In genomic region chr10:55232553-55232952, GRCh38 we compare ENCODE assay signal across 27 cellular contexts.
DNase-seq lines count a peak whose midpoint lies in the region; ATAC-seq, FAIRE-seq and TF ChIP-seq lines count a peak whose summit lies in the region.
"Had no signal": no experiment of that assay in that cellular context is flagged by ENCODE, and none has a peak within 500 bp of the region (broad histone marks: within the 10 kb centered on the region; RNA-seq: fewer than 3 reads in every experiment).

No MANE protein-coding gene starts in this region.

- no peak overlapping the region for H3K18ac ChIP-seq in H1 (ENCODE audit: extremely low read depth, low read length)

- no peak overlapping the region for H3K4me3 ChIP-seq in mammary epithelial cell (replicated peaks in 1 of 3; ENCODE audit: insufficient read depth in 1 of 3, low read depth in 2 of 3, low read length in 3 of 3)
- peak overlapping the region in 1 of 3 donors; percentile 18 for H3K4me3 ChIP-seq in breast epithelium
- peak overlapping the region; percentile 72 for H3K4me3 ChIP-seq in MM.1S (ENCODE audit: low read length)
- H3K4me3 ChIP-seq in H1 (ENCODE audit: extremely low read depth in 1 of 4, insufficient read depth in 2 of 4, low read depth in 3 of 4, low read length in 4 of 4), result no peak overlapping the region
- H3K4me3 ChIP-seq in spleen, result peak overlapping the region in 5 of 8 donors; percentile 14 to 51 (median 17)
- H3K4me3 ChIP-seq: smooth muscle cell had no signal

- TF ChIP-seq EP300 in H1 (IDR thresholded peaks at IDR 0.05; ENCODE audit: borderline replicate concordance in 1 of 2, low read depth in 2 of 2, low read length in 2 of 2), result no peak

- no peak overlapping the region for H3K9ac ChIP-seq in mammary epithelial cell (ENCODE audit: insufficient read depth, low read length)
- H3K9ac ChIP-seq in MM.1S (ENCODE audit: low read length), result no peak overlapping the region; the same call in 1 of the 2 replicates
- no peak overlapping the region for H3K9ac ChIP-seq in H1 (replicated peaks in 1 of 4; ENCODE audit: extremely low read depth in 1 of 4, low read depth in 3 of 4, low read length in 3 of 4)

- intact Hi-C loops in mammary epithelial cell (cut with micrococcal nuclease) (no loop called here), breast epithelium (cut with DNase I; ENCODE audit: low total_unique reads) (no loop called here), spleen (cut with DNase I; ENCODE audit: low total_unique reads) (no loop called here)

- dilution Hi-C loops in mammary epithelial cell (cut with HindIII; ENCODE audit: low sequenced_read_pairs), result no loop called here

- POLR2A ChIA-PET in H1 (lab: Charles Lee; ENCODE audit: partially characterized antibody), result no interaction called here

- no peak overlapping the region for H3K4ac ChIP-seq in H1 (replicated peaks; ENCODE audit: insufficient read length, low read depth, low read length)

- H3K9me3 ChIP-seq in mammary epithelial cell (replicated peaks; ENCODE audit: insufficient read depth, low read length), result no peaks in the 10 kb centered on the region
- no peaks in the 10 kb centered on the region for H3K9me3 ChIP-seq in breast epithelium
- no peaks in the 10 kb centered on the region for H3K9me3 ChIP-seq in MM.1S (replicated peaks; ENCODE audit: insufficient read depth, low read length)
- H3K9me3 ChIP-seq in H1 (ENCODE audit: insufficient read depth in 2 of 2, low read depth in 1 of 2, low read length in 1 of 2), result no peaks in the 10 kb centered on the region
- H3K9me3 ChIP-seq in spleen, result no peaks in the 10 kb centered on the region
- H3K9me3 ChIP-seq: pancreas, transverse colon had no signal

- H2BK12ac ChIP-seq in H1 (ENCODE audit: low read depth, low read length), result no peak overlapping the region

- WGBS in mammary epithelial cell (ENCODE audit: low coverage, missing lambda C conversion rate), result 42% methylated on average over 1 of the region's 1 CpG
- 83% methylated on average over 1 of the region's 1 CpG; no CpG with 5 or more reads in 1 of the 2 experiments for WGBS in H1 (ENCODE audit: extremely low coverage in 1 of 2, insufficient coverage in 1 of 2, insufficient read length in 1 of 2, insufficient replicate concordance in 2 of 2, low coverage in 1 of 2, low lambda C conversion rate in 2 of 2, missing lambda C conversion rate in 1 of 2), 2 experiments
- 53 to 78% (median 60%) methylated on average over 1 of the region's 1 CpG for WGBS in spleen, 5 donors

- no peak overlapping the region for H4K91ac ChIP-seq in H1 (replicated peaks; ENCODE audit: insufficient read length, low read length)

- H2BK15ac ChIP-seq in H1 (ENCODE audit: low read length), result no peak overlapping the region

- DNase-seq in mammary epithelial cell (no peak), breast epithelium (ENCODE audit: low spot score in 2 of 2) (no peak), MM.1S (no peak), H1 (ENCODE audit: low read depth in 1 of 2, low spot score in 2 of 2) (no peak), spleen (no peak), mesenteric fat pad (ENCODE audit: low spot score) (no peak)
- DNase-seq: activated CD4-positive, alpha-beta memory T cell treated with anti-CD3 and anti-CD28 coated beads for 36 hours; activated CD4-positive, CD25-positive, alpha-beta regulatory T cell; activated CD8-positive, alpha-beta memory T cell treated with anti-CD3 and anti-CD28 coated beads, Interleukin-2, amount 50 U/mL, for 4 hours; activated naive CD4-positive, alpha-beta T cell treated with anti-CD3 and anti-CD28 coated beads for 36 hours; brain microvascular endothelial cell; CD4-positive, CD25-positive, alpha-beta regulatory T cell; islet precursor cell; NCI-H1417 treated with DMSO at 0.1 percent for 48 hours; NCI-H2081 treated with DMSO at 0.1 percent for 48 hours; NCI-H446 treated with DMSO at 0.1 percent for 48 hours; nephron progenitor cell; pancreas; SHP77; stimulated activated CD4-positive, alpha-beta T cell treated with anti-CD3 and anti-CD28 coated beads, Interleukin-2, amount 100 ng/mL, for 24 hours; T1000; transverse colon had no signal

- H2BK5ac ChIP-seq in H1 (ENCODE audit: low read depth, low read length), result no peak overlapping the region

- H3K36me3 ChIP-seq in mammary epithelial cell (ENCODE audit: insufficient read depth, low read length), result no peaks in the 10 kb centered on the region
- no peaks in the 10 kb centered on the region for H3K36me3 ChIP-seq in breast epithelium
- no peaks in the 10 kb centered on the region for H3K36me3 ChIP-seq in MM.1S (replicated peaks; ENCODE audit: insufficient read depth, low read length)
- H3K36me3 ChIP-seq in H1 (ENCODE audit: control insufficient read depth in 2 of 4, insufficient read depth in 4 of 4, low read length in 3 of 4), result no peaks in the 10 kb centered on the region
- no peaks in the 10 kb centered on the region for H3K36me3 ChIP-seq in spleen
- H3K36me3 ChIP-seq: brain microvascular endothelial cell, pancreas, transverse colon had no signal

- H4K20me1 ChIP-seq in mammary epithelial cell (ENCODE audit: insufficient read depth, low read length), result no peaks in the 10 kb centered on the region
- H4K20me1 ChIP-seq in MM.1S (ENCODE audit: insufficient read depth, low read length), result no peaks in the 10 kb centered on the region
- no peaks in the 10 kb centered on the region for H4K20me1 ChIP-seq in H1 (replicated peaks in 1 of 2; ENCODE audit: control insufficient read depth in 1 of 2, insufficient read depth in 2 of 2, low read length in 2 of 2)

- H3K4me1 ChIP-seq in mammary epithelial cell (ENCODE audit: insufficient read depth, low read length) (no peaks in the 10 kb centered on the region), breast epithelium (no peaks in the 10 kb centered on the region), MM.1S (ENCODE audit: low read length) (peaks cover 4% of the 10 kb centered on the region), H1 (replicated peaks in 1 of 4; ENCODE audit: control insufficient read depth in 3 of 4, insufficient read depth in 4 of 4, low read length in 3 of 4) (no peaks in the 10 kb centered on the region), spleen (peaks cover 0 to 5% (median 0%) of the 10 kb centered on the region in 6 donors)
- H3K4me1 ChIP-seq: pancreas, transverse colon had no signal

- H2BK120ac ChIP-seq in H1 (replicated peaks; ENCODE audit: low read depth, low read length), result no peak overlapping the region

- H3K23me2 ChIP-seq in H1 (ENCODE audit: low read depth, low read length), result no peaks in the 10 kb centered on the region

- H3K27ac ChIP-seq in mammary epithelial cell (ENCODE audit: insufficient read depth, low read depth, low read length) (no peak overlapping the region), breast epithelium (no peak overlapping the region), MM.1S (ENCODE audit: low read length) (no peak overlapping the region), H1 (ENCODE audit: low read depth, low read length) (no peak overlapping the region), spleen (peak overlapping the region in 2 of 8 donors; percentile 6 to 21)
- H3K27ac ChIP-seq: brain microvascular endothelial cell, epithelial cell of prostate, pancreas, transverse colon had no signal

- H3K14ac ChIP-seq in H1 (ENCODE audit: insufficient read length), result no peak overlapping the region

- no peak for ATAC-seq in HG03520 (IDR thresholded peaks at IDR 0.05; ENCODE audit: unreplicated experiment)
- ATAC-seq in GM19324 (IDR thresholded peaks at IDR 0.05; ENCODE audit: low FRiP score, unreplicated experiment), result no peak
- ATAC-seq: Panc1, pancreas had no signal

- FAIRE-seq in H1 (lab: Jason Lieb, UNC), result no peak

- no peak overlapping the region for H3K56ac ChIP-seq in H1 (replicated peaks; ENCODE audit: insufficient read length, low read depth, low read length)

- no peaks in the 10 kb centered on the region for H3K79me2 ChIP-seq in mammary epithelial cell (ENCODE audit: insufficient read depth, low read length)
- no peaks in the 10 kb centered on the region for H3K79me2 ChIP-seq in MM.1S (ENCODE audit: low read length)
- H3K79me2 ChIP-seq in H1 (ENCODE audit: control insufficient read depth in 1 of 2, insufficient read depth in 2 of 2, low read length in 2 of 2), result no peaks in the 10 kb centered on the region

- H3F3A ChIP-seq in MM.1S (ENCODE audit: insufficient read depth, low read length), result no peaks in the 10 kb centered on the region

- H2AFZ ChIP-seq in mammary epithelial cell (ENCODE audit: low read depth, low read length), result peak overlapping the region; percentile 33
- peak overlapping the region; percentile 52 for H2AFZ ChIP-seq in MM.1S (ENCODE audit: low read length)
- H2AFZ ChIP-seq in H1 (ENCODE audit: low read length), result peak overlapping the region; percentile 90

- H3K4me2 ChIP-seq in mammary epithelial cell (ENCODE audit: insufficient read depth, low read depth, low read length) (no peak overlapping the region), MM.1S (ENCODE audit: low read depth, low read length) (peak overlapping the region; percentile 66), H1 (ENCODE audit: insufficient read depth in 1 of 2, low read depth in 2 of 2, low read length in 2 of 2) (no peak overlapping the region)
- H3K4me2 ChIP-seq: smooth muscle cell had no signal

- no peak overlapping the region for H2BK20ac ChIP-seq in H1 (ENCODE audit: low read length)

- no peak overlapping the region for H2AK5ac ChIP-seq in H1 (ENCODE audit: low read depth, low read length)

- in situ Hi-C loops in mammary epithelial cell (cut with MboI; ENCODE audit: low sequenced_read_pairs in 2 of 2), result no loop called here

- CTCF ChIA-PET in mammary epithelial cell (lab: Charles Lee; ENCODE audit: low non-redundant PET), result no interaction called here
- CTCF ChIA-PET in H1 (lab: Charles Lee; ENCODE audit: partially characterized antibody), result no interaction called here

- TF ChIP-seq RAD21 in H1 (IDR thresholded peaks at IDR 0.05 in 1 of 2, conservative IDR thresholded peaks at IDR 0.05 in 1 of 2; ENCODE audit: low read depth in 2 of 2, low read length in 2 of 2), result no peak

- H3K79me1 ChIP-seq in H1 (ENCODE audit: low read depth, low read length), result no peaks in the 10 kb centered on the region

- H4K8ac ChIP-seq in H1 (ENCODE audit: extremely low read depth, insufficient read depth, low read length), result no peak overlapping the region

- TF ChIP-seq CTCF in mammary epithelial cell (conservative IDR thresholded peaks at IDR 0.05 in 1 of 2, IDR thresholded peaks at IDR 0.05 in 1 of 2; ENCODE audit: extremely low read depth in 1 of 2, insufficient read depth in 1 of 2, low read depth in 1 of 2, low read length in 2 of 2) (no peak), breast epithelium (IDR thresholded peaks at IDR 0.05) (no peak), MM.1S (IDR thresholded peaks at IDR 0.05; ENCODE audit: low read length) (no peak), H1 (IDR thresholded peaks at IDR 0.05; ENCODE audit: control extremely low read depth in 1 of 3, insufficient read depth in 1 of 3, low read depth in 1 of 3, low read length in 3 of 3) (no peak), spleen (IDR thresholded peaks at IDR 0.05 in 8 of 11, conservative IDR thresholded peaks at IDR 0.05 in 3 of 11) (no peak)

- no peak for TF ChIP-seq POLR2A in breast epithelium (IDR thresholded peaks at IDR 0.05)
- TF ChIP-seq POLR2A in H1 (IDR thresholded peaks at IDR 0.05; ENCODE audit: control extremely low read depth in 1 of 2, low read depth in 2 of 2, low read length in 2 of 2), result no peak
- no peak for TF ChIP-seq POLR2A in spleen (IDR thresholded peaks at IDR 0.05)

- H3K27me3 ChIP-seq in mammary epithelial cell (ENCODE audit: insufficient read depth, low read length), result no peaks in the 10 kb centered on the region
- H3K27me3 ChIP-seq in breast epithelium, result no peaks in the 10 kb centered on the region
- H3K27me3 ChIP-seq in MM.1S (replicated peaks; ENCODE audit: insufficient read depth, low read length), result no peaks in the 10 kb centered on the region
- no peaks in the 10 kb centered on the region for H3K27me3 ChIP-seq in H1 (replicated peaks in 1 of 4; ENCODE audit: control insufficient read depth in 3 of 4, extremely low read depth in 1 of 4, insufficient read depth in 3 of 4, low read length in 3 of 4)
- H3K27me3 ChIP-seq in spleen (replicated peaks in 1 of 7), result no peaks in the 10 kb centered on the region
- H3K27me3 ChIP-seq: brain microvascular endothelial cell, pancreas, transverse colon had no signal

- no TSS peak for BruUV-seq in mammary epithelial cell (replicated peaks; lab: Mats Ljungman, UMichigan)

- no peak overlapping the region for H4K5ac ChIP-seq in H1 (ENCODE audit: insufficient read length, low read depth, low read length)

- H3K23ac ChIP-seq in H1 (ENCODE audit: insufficient read length), result no peak overlapping the region

- no peaks in the 10 kb centered on the region for H3K9me2 ChIP-seq in MM.1S (replicated peaks; ENCODE audit: insufficient read depth, low read length)

Comparison
In these comparisons a context has a peak if more than half of its experiments do, and no peak if none do; other contexts are left out.
1. H2AFZ ChIP-seq: peak in every context shown above with its lines; median percentile 90 in H1; 52 in MM.1S; 33 in mammary epithelial cell.
2. H3K4me3 ChIP-seq: peak in MM.1S (single experiment) and spleen (5 of 8); none in mammary epithelial cell (0 of 3) and H1 (0 of 4).